ENCODE assay signal across 8 cellular contexts in genomic region chr22:42994917-42995562, GRCh38. TPM values are rescaled to one million over a fixed set of nuclear protein-coding genes. Genes with fewer than 3 reads are reported as not detected.
DNase-seq lines count a peak whose midpoint lies in the region; ATAC-seq and TF ChIP-seq lines count a peak whose summit lies in the region.

No MANE protein-coding gene starts in this region.

- H3K27ac Mint-ChIP-seq in T-cell, result no peak overlapping the region

- CTCF ChIA-PET in T-cell (lab: Charles Lee), result no interaction called here

- peaks cover 12% of the 10 kb centered on the region for H3K36me3 Mint-ChIP-seq in T-cell

- H3K9me3 Mint-ChIP-seq in T-cell, result no peaks in the 10 kb centered on the region

- no peaks in the 10 kb centered on the region for H3K27me3 Mint-ChIP-seq in T-cell

- no peak overlapping the region for H3K4me3 Mint-ChIP-seq in T-cell

- DNase-seq in UCSD-AML1 (lab: John Stamatoyannopoulos, UW; ENCODE audit: unreplicated experiment) (peak; percentile 57), cardiac muscle cell (ENCODE audit: low read depth in 1 of 2, low spot score in 1 of 2) (peak; percentile 37 to 96), retinal pigment epithelial cell (ENCODE audit: low read depth) (no peak), T-cell (no peak), WERI-Rb-1 (no peak)

- ATAC-seq in HG02610 (IDR thresholded peaks at IDR 0.05; ENCODE audit: unreplicated experiment) (peak; percentile 37), T-cell (replicated peaks in 1 of 4) (no peak), HG03135 (IDR thresholded peaks at IDR 0.05; ENCODE audit: unreplicated experiment) (no peak), GM21737 (IDR thresholded peaks at IDR 0.05; ENCODE audit: unreplicated experiment) (no peak)

- TF ChIP-seq CTCF in cardiac muscle cell (IDR thresholded peaks at IDR 0.05; ENCODE audit: low read depth, low read length) (no peak), retinal pigment epithelial cell (conservative IDR thresholded peaks at IDR 0.05; ENCODE audit: low read depth, low read length) (peak; percentile 7), WERI-Rb-1 (IDR thresholded peaks at IDR 0.05; ENCODE audit: low read depth, low read length) (no peak)

- H3K9me3 ChIP-seq in cardiac muscle cell (ENCODE audit: low read depth), result no peaks in the 10 kb centered on the region
- H3K9me3 ChIP-seq in WERI-Rb-1 (ENCODE audit: severe bottlenecking), result peaks cover 3% of the 10 kb centered on the region

- H3K4me3 ChIP-seq in cardiac muscle cell (no peak overlapping the region), retinal pigment epithelial cell (ENCODE audit: low read length) (no peak overlapping the region), WERI-Rb-1 (ENCODE audit: low read depth, low read length) (no peak overlapping the region)

- peaks cover 22% of the 10 kb centered on the region for H3K4me1 ChIP-seq in cardiac muscle cell (ENCODE audit: low read depth)

- H3K27me3 ChIP-seq in cardiac muscle cell, result no peaks in the 10 kb centered on the region
- H3K27me3 ChIP-seq in WERI-Rb-1 (ENCODE audit: insufficient read depth, low read depth, severe bottlenecking), result no peaks in the 10 kb centered on the region

- H3K36me3 ChIP-seq in cardiac muscle cell, result no peaks in the 10 kb centered on the region
- H3K36me3 ChIP-seq in WERI-Rb-1, result no peaks in the 10 kb centered on the region

- POLR2A ChIA-PET in T-cell (lab: Charles Lee), result interaction anchor here in 1 of 2 donors (0.5 kb wide), 1 partner anchor 380 kb away, joined by 3 read pairs; the partner anchor contains the start of gene POLDIP3

- H3K4me1 Mint-ChIP-seq in T-cell, result peaks cover 37 to 57% (median 49%) of the 10 kb centered on the region in 3 donors

- H3K27ac ChIP-seq in cardiac muscle cell (peak overlapping the region; percentile 87), WERI-Rb-1 (no peak overlapping the region)

RNA-seq across cellular contexts. Expression of gene PACSIN2, which starts 19.9 kb away (rescaled TPM):
- total RNA-seq in cardiac muscle cell (54.1 and 70.5 TPM in 2 replicates), T-cell (10 to 100 TPM; 25.9 to 49.0 (median 40.4) TPM)
- 67.7 and 85.5 TPM in 2 replicates for polyA plus RNA-seq in cardiac muscle cell

Comparison
In these comparisons a context has a peak if more than half of its experiments do, and no peak if none do; other contexts are left out.
1. DNase-seq: peak in UCSD-AML1 (single experiment) and cardiac muscle cell (2 of 2); none in retinal pigment epithelial cell (single experiment), T-cell (0 of 34) and WERI-Rb-1 (single experiment).